18 cellular contexts compared by ENCODE assay signal in genomic region chr7:19145429-19146201, GRCh38. TPM values are rescaled to one million over a fixed set of nuclear protein-coding genes. Genes with fewer than 3 reads are reported as not detected.
DNase-seq lines count a peak whose midpoint lies in the region; ATAC-seq and TF ChIP-seq lines count a peak whose summit lies in the region.
"Had no signal": no experiment of that assay in that cellular context is flagged by ENCODE, and none has a peak within 500 bp of the region (broad histone marks: within the 10 kb centered on the region; RNA-seq: fewer than 3 reads in every experiment).

No MANE protein-coding gene starts in this region.

- intact Hi-C loops in left ventricle myocardium inferior (cut with micrococcal nuclease) (no loop called here), heart right ventricle (cut with DNase I) (no loop called here), Calu3 (cut with micrococcal nuclease; ENCODE audit: unreplicated experiment) (no loop called here)
- intact Hi-C loops in activated CD4-positive, alpha-beta T cell treated with anti-CD3 and anti-CD28 coated beads, Interleukin-2, amount 10 ng/mL, durations not matched to agents 24 days and 14 days (cut with micrococcal nuclease) = loop anchor here (5.0 kb wide), 1 partner anchor 38 kb away; no protein-coding TSS in a partner anchor

- H3K4me3 ChIP-seq in left ventricle myocardium inferior (peak overlapping the region; percentile 49), heart right ventricle (no peak overlapping the region)

- no peaks in the 10 kb centered on the region for H3K9me3 ChIP-seq in left ventricle myocardium inferior (replicated peaks)
- no peaks in the 10 kb centered on the region for H3K9me3 ChIP-seq in heart right ventricle
- H3K9me3 ChIP-seq: tibial artery had no signal

- H3K27ac Mint-ChIP-seq in Calu3 (ENCODE audit: unreplicated experiment) = no peak overlapping the region
- no peak overlapping the region for H3K27ac Mint-ChIP-seq in activated CD4-positive, alpha-beta T cell treated with anti-CD3 and anti-CD28 coated beads, Interleukin-2, amount 10 ng/mL, durations not matched to agents 24 days and 14 days
- H3K27ac Mint-ChIP-seq: activated CD4-positive, alpha-beta memory T cell treated with anti-CD3 and anti-CD28 coated beads for 36 hours; naive thymus-derived CD8-positive, alpha-beta T cell had no signal

- BruUV-seq in Calu3 (replicated peaks; lab: Mats Ljungman, UMichigan) = no TSS peak

- no peaks in the 10 kb centered on the region for H3K36me3 Mint-ChIP-seq in Calu3 (ENCODE audit: insufficient read depth, unreplicated experiment)
- H3K36me3 Mint-ChIP-seq in activated CD4-positive, alpha-beta T cell treated with anti-CD3 and anti-CD28 coated beads, Interleukin-2, amount 10 ng/mL, durations not matched to agents 24 days and 14 days (ENCODE audit: low read depth) = no peaks in the 10 kb centered on the region

- peaks cover 2% of the 10 kb centered on the region for H3K9me3 Mint-ChIP-seq in Calu3 (ENCODE audit: low read depth, unreplicated experiment)
- H3K9me3 Mint-ChIP-seq in activated CD4-positive, alpha-beta T cell treated with anti-CD3 and anti-CD28 coated beads, Interleukin-2, amount 10 ng/mL, durations not matched to agents 24 days and 14 days = peaks cover 4% of the 10 kb centered on the region
- H3K9me3 Mint-ChIP-seq: activated CD4-positive, alpha-beta memory T cell treated with anti-CD3 and anti-CD28 coated beads for 36 hours had no signal

- no peak for DNase-seq in left ventricle myocardium inferior
- DNase-seq in heart right ventricle = no peak
- peak; percentile 31 for DNase-seq in SK-N-DZ (ENCODE audit: low spot score)
- DNase-seq in iPS-NIHi11 (ENCODE audit: low spot score) = peak; percentile 32
- no peak for DNase-seq in Calu3
- no peak for DNase-seq in GOT3 (lab: John Stamatoyannopoulos, UW)
- no peak for DNase-seq in activated CD4-positive, alpha-beta T cell treated with anti-CD3 and anti-CD28 coated beads, Interleukin-2, amount 10 ng/mL, durations not matched to agents 24 days and 14 days
- DNase-seq: activated CD4-positive, alpha-beta memory T cell treated with anti-CD3 and anti-CD28 coated beads for 36 hours; naive thymus-derived CD8-positive, alpha-beta T cell; PC-3; stimulated activated CD4-positive, alpha-beta T cell treated with anti-CD3 and anti-CD28 coated beads, Interleukin-4, amount 100 ng/mL, for 24 hours; tibial artery had no signal

- H3K27ac ChIP-seq in left ventricle myocardium inferior (replicated peaks) (no peak overlapping the region), heart right ventricle (no peak overlapping the region)
- H3K27ac ChIP-seq: tibial artery had no signal

- no peak for TF ChIP-seq CTCF in left ventricle myocardium inferior (IDR thresholded peaks at IDR 0.05; ENCODE audit: borderline replicate concordance)
- TF ChIP-seq CTCF in heart right ventricle (IDR thresholded peaks at IDR 0.05) = no peak
- no peak for TF ChIP-seq CTCF in Calu3 (IDR thresholded peaks at IDR 0.05; ENCODE audit: unreplicated experiment)

- ATAC-seq in heart right ventricle (no peak), HG02852 (IDR thresholded peaks at IDR 0.05; ENCODE audit: unreplicated experiment) (no peak)
- ATAC-seq: left lobe of liver; naive thymus-derived CD8-positive, alpha-beta T cell; sciatic nerve had no signal

- CTCF ChIA-PET in Calu3 (lab: Charles Lee) = interaction anchor here (1.1 kb wide), 1 partner anchor 8 kb away, joined by 3 read pairs; no protein-coding TSS in a partner anchor

- no peaks in the 10 kb centered on the region for H3K36me3 ChIP-seq in left ventricle myocardium inferior
- no peaks in the 10 kb centered on the region for H3K36me3 ChIP-seq in heart right ventricle
- H3K36me3 ChIP-seq: tibial artery had no signal

- no peaks in the 10 kb centered on the region for H3K4me1 Mint-ChIP-seq in Calu3 (ENCODE audit: low read depth, unreplicated experiment)
- no peaks in the 10 kb centered on the region for H3K4me1 Mint-ChIP-seq in activated CD4-positive, alpha-beta T cell treated with anti-CD3 and anti-CD28 coated beads, Interleukin-2, amount 10 ng/mL, durations not matched to agents 24 days and 14 days
- H3K4me1 Mint-ChIP-seq: naive thymus-derived CD8-positive, alpha-beta T cell had no signal

- WGBS in heart right ventricle, 2 donors = 6 to 9% methylated on average over 20 of the region's 20 CpGs

- H3K4me1 ChIP-seq in left ventricle myocardium inferior (peaks cover 15% of the 10 kb centered on the region), heart right ventricle (peaks cover 0 to 19% (median 0%) of the 10 kb centered on the region in 9 donors)

- H3K27me3 ChIP-seq in left ventricle myocardium inferior (ENCODE audit: low read depth) = peaks cover 84% of the 10 kb centered on the region
- peaks cover 0 to 77% (median 64%) of the 10 kb centered on the region in 7 donors for H3K27me3 ChIP-seq in heart right ventricle

- H3K27me3 Mint-ChIP-seq in Calu3 (ENCODE audit: unreplicated experiment) = peaks cover 76% of the 10 kb centered on the region
- peaks cover 38% of the 10 kb centered on the region for H3K27me3 Mint-ChIP-seq in activated CD4-positive, alpha-beta T cell treated with anti-CD3 and anti-CD28 coated beads, Interleukin-2, amount 10 ng/mL, durations not matched to agents 24 days and 14 days

- no peak overlapping the region for H3K4me3 Mint-ChIP-seq in Calu3 (ENCODE audit: low read depth, unreplicated experiment)
- H3K4me3 Mint-ChIP-seq in activated CD4-positive, alpha-beta T cell treated with anti-CD3 and anti-CD28 coated beads, Interleukin-2, amount 10 ng/mL, durations not matched to agents 24 days and 14 days = no peak overlapping the region
- H3K4me3 Mint-ChIP-seq: activated CD4-positive, alpha-beta memory T cell treated with anti-CD3 and anti-CD28 coated beads for 36 hours; naive thymus-derived CD8-positive, alpha-beta T cell had no signal

RNA-seq across cellular contexts. Expression of gene FERD3L, which starts 0.4 kb away (rescaled TPM):
- total RNA-seq in left ventricle myocardium inferior = not detected
- not detected for total RNA-seq in heart right ventricle
- polyA plus RNA-seq in heart right ventricle = under 1 TPM in 1 of 2 donors, not detected in 1; 0.09 TPM
- polyA plus RNA-seq in SK-N-DZ (2014; cell fraction: cytosol; rRNA removed) = not detected in 2 replicates
- not detected in 2 replicates for polyA plus RNA-seq in SK-N-DZ (2014; cell fraction: nucleus; rRNA removed)
- total RNA-seq in Calu3 (2022) = not detected in 2 replicates
- total RNA-seq in activated CD4-positive, alpha-beta T cell treated with anti-CD3 and anti-CD28 coated beads, Interleukin-2, amount 10 ng/mL, durations not matched to agents 24 days and 14 days = not detected in 2 replicates
- total RNA-seq: activated CD4-positive, alpha-beta memory T cell treated with anti-CD3 and anti-CD28 coated beads for 36 hours; glomerular endothelial cell; left lobe of liver; M059J; naive thymus-derived CD8-positive, alpha-beta T cell; NCI-H460; PC-3; sciatic nerve had no signal
- polyA plus RNA-seq: naive thymus-derived CD8-positive, alpha-beta T cell had no signal

RNA-seq across cellular contexts. Expression of gene TWIST1, which starts 28.2 kb away (rescaled TPM):
- 1.3 TPM for total RNA-seq in left ventricle myocardium inferior
- 1 to 10 TPM in 7 of 10 donors, under 1 TPM in 3; 0.45 to 3.5 (median 1.3) TPM for total RNA-seq in heart right ventricle
- 1 to 10 TPM; 3.2 to 3.4 TPM for polyA plus RNA-seq in heart right ventricle
- 129 and 138 TPM in 2 replicates for polyA plus RNA-seq in SK-N-DZ (2014; cell fraction: cytosol; rRNA removed)
- polyA plus RNA-seq in SK-N-DZ (2014; cell fraction: nucleus; rRNA removed) = 102 and 142 TPM in 2 replicates
- total RNA-seq in Calu3 (2022) = 2.4 and 2.9 TPM in 2 replicates
- total RNA-seq in activated CD4-positive, alpha-beta T cell treated with anti-CD3 and anti-CD28 coated beads, Interleukin-2, amount 10 ng/mL, durations not matched to agents 24 days and 14 days = 7.5 and 8.1 TPM in 2 replicates
- total RNA-seq: left lobe of liver; naive thymus-derived CD8-positive, alpha-beta T cell; NCI-H460 had no signal
- polyA plus RNA-seq: naive thymus-derived CD8-positive, alpha-beta T cell had no signal

Comparison
In these comparisons a context has a peak if more than half of its experiments do, and no peak if none do; other contexts are left out.
1. DNase-seq: peak in SK-N-DZ (single experiment) and iPS-NIHi11 (single experiment); none in left ventricle myocardium inferior (single experiment), heart right ventricle (0 of 2), Calu3 (single experiment), GOT3 (single experiment) and activated CD4-positive, alpha-beta T cell treated with anti-CD3 and anti-CD28 coated beads, Interleukin-2, amount 10 ng/mL, durations not matched to agents 24 days and 14 days (single experiment).